ENCODE assay signal across 8 cellular contexts in the genomic region with DNA sequence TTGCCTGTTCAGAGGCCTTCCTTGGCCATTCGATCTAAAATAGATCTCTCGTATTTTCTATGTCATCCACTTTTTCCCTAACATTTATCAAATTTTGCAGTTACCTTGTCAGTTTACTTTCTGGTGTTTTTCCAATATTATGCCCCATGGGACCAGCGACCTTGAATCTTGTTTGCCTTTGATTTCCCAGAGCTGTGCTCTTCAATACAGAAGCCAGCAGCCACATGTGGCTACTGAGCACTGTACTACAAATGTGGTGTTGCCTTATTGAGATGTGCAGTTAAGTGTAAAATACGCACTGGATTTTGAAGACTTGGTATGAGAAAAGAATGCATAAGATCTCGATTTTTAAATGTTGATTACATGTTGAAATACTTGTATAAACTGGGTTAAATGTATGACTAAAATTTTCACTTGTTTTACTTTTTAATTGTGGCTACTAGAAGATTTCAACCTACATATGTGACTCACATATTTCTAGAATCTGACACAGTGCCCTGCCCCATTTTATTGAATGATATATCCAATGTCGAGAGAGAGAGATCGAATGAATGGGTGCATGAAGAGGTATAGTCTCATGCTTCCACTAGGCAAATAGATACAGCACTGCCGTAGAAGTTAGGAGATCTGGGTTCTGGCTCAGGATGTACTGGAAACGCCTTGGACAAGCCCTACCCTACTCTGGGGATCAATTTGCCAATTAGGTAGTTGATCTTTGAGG. TPM values are rescaled to one million over a fixed set of nuclear protein-coding genes. Genes with fewer than 3 reads are reported as not detected.
DNase-seq lines count a peak whose midpoint lies in the region; FAIRE-seq and TF ChIP-seq lines count a peak whose summit lies in the region.

No MANE protein-coding gene starts in this region.

- peak overlapping the region; percentile 86 for H3K27ac ChIP-seq in HUES6 (ENCODE audit: low read depth, low read length)

- peaks cover 7% of the 10 kb centered on the region; the same call in 1 of the 2 replicates for H3K4me1 ChIP-seq in HUES6 (ENCODE audit: control insufficient read depth, insufficient read depth, low read length)
- peaks cover 26% of the 10 kb centered on the region for H3K4me1 ChIP-seq in mononuclear cell (ENCODE audit: insufficient read depth, low read length)

- no peak for TF ChIP-seq CTCF in bronchial epithelial cell (IDR thresholded peaks at IDR 0.05; ENCODE audit: insufficient read depth, low read length, severe bottlenecking)

- H3K4me3 ChIP-seq in HUES6 (ENCODE audit: low read depth, low read length) (peak overlapping the region; percentile 83), bronchial epithelial cell (ENCODE audit: low read depth, low read length) (peak overlapping the region; percentile 92), mononuclear cell (ENCODE audit: low read length) (peak overlapping the region; percentile 69)

- H3K27me3 ChIP-seq in HUES6 (ENCODE audit: control insufficient read depth, insufficient read depth, low read length) (peaks cover 7% of the 10 kb centered on the region; the same call in 1 of the 2 replicates), bronchial epithelial cell (ENCODE audit: control insufficient read depth, insufficient read depth, low read length) (no peaks in the 10 kb centered on the region), mononuclear cell (ENCODE audit: insufficient read depth, low read length) (peaks cover 6% of the 10 kb centered on the region)

- H3K9ac ChIP-seq in HUES6 (ENCODE audit: low read length): peak overlapping the region; percentile 93

- no peak for FAIRE-seq in bronchial epithelial cell (lab: Jason Lieb, UNC)

- DNase-seq in ELR (ENCODE audit: low read depth) (peak; percentile 50), bronchial epithelial cell (ENCODE audit: low read depth) (peak; percentile 36), GF-D8 (lab: John Stamatoyannopoulos, UW) (no peak), activated gamma-delta T cell treated with Interleukin-2 at 50 U/mL for 16 hours (no peak), D341Med (ENCODE audit: low spot score) (no peak), NCI-H82 (lab: John Stamatoyannopoulos, UW) (no peak)

- no peaks in the 10 kb centered on the region for H3K9me3 ChIP-seq in HUES6 (ENCODE audit: control insufficient read depth, insufficient read depth, low read depth, low read length)
- H3K9me3 ChIP-seq in mononuclear cell (ENCODE audit: low read depth, low read length): no peaks in the 10 kb centered on the region

- H3K36me3 ChIP-seq in HUES6 (ENCODE audit: control insufficient read depth, insufficient read depth, low read length) (peaks cover 26% of the 10 kb centered on the region), bronchial epithelial cell (ENCODE audit: control insufficient read depth, insufficient read depth, low read length) (peaks cover 7% of the 10 kb centered on the region)

RNA-seq across cellular contexts. Expression of a gene that starts 0.8 kb away (rescaled TPM):
- 57.7 and 72.5 TPM in 2 replicates for total RNA-seq in bronchial epithelial cell
- 56.9 TPM for total RNA-seq in mononuclear cell

RNA-seq across cellular contexts. Expression of a gene that starts 8.3 kb away (rescaled TPM):
- total RNA-seq in bronchial epithelial cell (123 and 200 TPM in 2 replicates), mononuclear cell (86.6 TPM)

RNA-seq across cellular contexts. Expression of a gene that starts 12.0 kb away (rescaled TPM):
- total RNA-seq in bronchial epithelial cell: 0.79 and 1.0 TPM in 2 replicates
- total RNA-seq in mononuclear cell: 1.5 TPM

RNA-seq across cellular contexts. Expression of a gene that starts 18.6 kb away (rescaled TPM):
- total RNA-seq in bronchial epithelial cell: 0.26 TPM in 2 replicates
- total RNA-seq in mononuclear cell: 0.21 TPM

RNA-seq across cellular contexts. Expression of a gene that starts 33.7 kb away (rescaled TPM):
- total RNA-seq in bronchial epithelial cell (not detected in 2 replicates), mononuclear cell (not detected)

Comparison
In these comparisons a context has a peak if more than half of its experiments do, and no peak if none do; other contexts are left out.
1. DNase-seq: peak in ELR (single experiment) and bronchial epithelial cell (single experiment); none in GF-D8 (single experiment), activated gamma-delta T cell treated with Interleukin-2 at 50 U/mL for 16 hours (single experiment), D341Med (single experiment) and NCI-H82 (single experiment).
2. Peak in every context shown above with its lines, with median percentiles within 50 percentile points of each other: H3K4me3 ChIP-seq.